Comparison of ENCODE assay signal across 23 cellular contexts in the genomic region with DNA sequence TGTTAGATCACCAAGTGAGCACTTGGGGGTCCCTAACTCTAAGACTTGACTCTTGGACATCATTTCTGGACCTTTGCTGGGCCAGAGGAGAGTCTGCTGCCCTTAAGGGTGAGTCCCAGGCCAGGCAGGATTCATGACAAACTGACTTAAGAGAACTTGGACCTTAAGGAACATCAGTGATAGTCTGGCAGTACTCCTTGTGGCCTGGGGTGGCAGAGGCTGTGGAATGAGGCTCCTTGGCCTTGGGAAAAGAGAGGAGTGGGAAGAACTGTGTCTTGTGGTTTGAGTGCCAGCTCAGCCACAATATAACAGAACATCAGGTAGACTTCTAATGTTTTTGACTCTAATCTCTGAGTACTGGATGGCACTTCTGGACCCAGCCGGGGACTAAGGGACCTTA.
"Had no signal": no experiment of that assay in that cellular context is flagged by ENCODE, and none has a peak within 500 bp of the region (broad histone marks: within the 10 kb centered on the region; RNA-seq: fewer than 3 reads in every experiment).

No MANE protein-coding gene starts in this region.

- H3K4me3 ChIP-seq: coronary artery, dorsolateral prefrontal cortex, esophagus muscularis mucosa, gastroesophageal sphincter, heart left ventricle, left lung, lower lobe of right lung, mucosa of descending colon had no signal

- H3K27me3 Mint-ChIP-seq: naive B cell had no signal

- ATAC-seq: foreskin keratinocyte, gastroesophageal sphincter, heart left ventricle, left cardiac atrium, left lung, left ventricle myocardium superior, lower lobe of right lung, mucosa of descending colon had no signal

- H3K36me3 ChIP-seq: esophagus muscularis mucosa, gastroesophageal sphincter, heart left ventricle, left lung, lower lobe of right lung had no signal

- H3K36me3 Mint-ChIP-seq: mesothelial cell of epicardium, naive B cell had no signal

- H3K27me3 ChIP-seq: dorsolateral prefrontal cortex, esophagus muscularis mucosa, foreskin keratinocyte, gastroesophageal sphincter, heart left ventricle, left lung had no signal

- H3K4me1 Mint-ChIP-seq: mesothelial cell of epicardium, naive B cell had no signal

- DNase-seq: dermis blood vessel endothelial cell; dorsolateral prefrontal cortex; effector CD4-positive, alpha-beta T cell; effector memory CD4-positive, alpha-beta T cell; foreskin keratinocyte; heart left ventricle; hippocampal formation; left cardiac atrium; left lung; left ventricle myocardium superior; lower lobe of right lung; mesenchymal stem cell; mucosa of descending colon; naive B cell had no signal

- H3K27ac ChIP-seq: coronary artery, dorsolateral prefrontal cortex, esophagus muscularis mucosa, foreskin keratinocyte, gastroesophageal sphincter, heart left ventricle, left lung, lower lobe of right lung had no signal

- H3K27ac Mint-ChIP-seq: mesothelial cell of epicardium, naive B cell had no signal

- FAIRE-seq: colon, endometrium, frontal cortex, islet of Langerhans, keratinocyte had no signal

- H3K4me3 Mint-ChIP-seq: mesothelial cell of epicardium, naive B cell had no signal

- H3K4me1 ChIP-seq: esophagus muscularis mucosa, foreskin keratinocyte, gastroesophageal sphincter, heart left ventricle, left lung, lower lobe of right lung had no signal
